In the genomic region with DNA sequence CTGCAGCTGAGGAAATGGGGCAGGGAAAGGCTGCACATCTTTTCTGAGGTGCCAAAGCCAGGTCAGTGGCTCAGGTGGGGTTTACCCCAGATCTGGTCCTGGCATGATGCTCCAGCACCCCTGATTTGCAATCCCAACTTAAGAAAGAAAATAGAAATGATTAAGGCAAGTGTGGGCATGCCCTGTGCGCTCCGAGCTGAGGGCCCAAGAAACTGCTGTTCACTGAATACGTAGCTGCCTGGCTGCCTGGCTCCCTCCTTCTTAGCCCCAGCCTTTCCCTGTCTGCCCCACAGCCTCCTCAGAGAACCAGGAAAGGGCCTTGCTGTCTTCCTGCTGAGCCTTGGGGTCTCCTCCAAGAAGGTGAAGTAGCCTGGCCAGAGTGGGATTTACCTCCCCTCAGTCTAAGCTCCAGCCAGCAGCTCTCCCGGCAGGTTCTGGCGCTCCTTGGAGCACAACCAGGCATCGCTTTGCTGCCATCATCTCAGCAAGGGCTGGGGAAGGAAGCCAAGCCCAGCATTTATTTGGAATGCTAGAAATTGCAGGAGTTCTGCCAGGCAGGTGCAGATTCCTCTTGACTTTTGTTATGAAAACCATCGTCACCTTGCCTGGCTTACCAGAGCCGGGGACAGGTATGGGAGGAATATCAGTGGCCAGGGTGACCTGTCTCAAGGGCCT, we compare ENCODE assay signal across 18 cellular contexts. TPM values are rescaled to one million over a fixed set of nuclear protein-coding genes. Genes with fewer than 3 reads are reported as not detected.
A peak's percentile ranks its signal among the peaks of the same experiment; 100 is the strongest.
DNase-seq lines count a peak whose midpoint lies in the region; ATAC-seq, FAIRE-seq and TF ChIP-seq lines count a peak whose summit lies in the region.
"Had no signal": no experiment of that assay in that cellular context is flagged by ENCODE, and none has a peak within 500 bp of the region (broad histone marks: within the 10 kb centered on the region; RNA-seq: fewer than 3 reads in every experiment).

No MANE protein-coding gene starts in this region.

- 33 to 64% methylated on average over 4 to 8 of the region's 8 CpGs for WGBS in esophagus squamous epithelium, 2 donors
- 81 to 91% (median 85%) methylated on average over 8 of the region's 8 CpGs for WGBS in small intestine, 3 donors

- POLR2A ChIA-PET in CD4-positive, alpha-beta T cell (lab: Charles Lee): interaction anchor here (1.4 kb wide), 1 partner anchor 51 kb away, joined by 4 read pairs; no protein-coding TSS in a partner anchor
- POLR2A ChIA-PET in T-cell (lab: Charles Lee): no interaction called here

- H3K4me3 ChIP-seq in esophagus squamous epithelium (no peak overlapping the region), small intestine (ENCODE audit: low read depth in 1 of 2, low read length in 2 of 2) (no peak overlapping the region), foreskin fibroblast (ENCODE audit: low read depth in 1 of 2, low read length in 2 of 2) (no peak overlapping the region)
- H3K4me3 ChIP-seq: dorsolateral prefrontal cortex had no signal

- no peak overlapping the region for H3K4me3 Mint-ChIP-seq in CD4-positive, alpha-beta T cell
- no peak overlapping the region for H3K4me3 Mint-ChIP-seq in T-cell
- H3K4me3 Mint-ChIP-seq in activated T-helper 2 cell treated with anti-CD3 and anti-CD28 coated beads, Interferon-gamma antibody, Interleukin-2, Interleukin-4, amounts not matched to agents 10 μg/mL and 5 μg/mL and 100 μg/mL, durations not matched to agents 14 hours and 24 hours and 36 hours (ENCODE audit: low read depth): no peak overlapping the region
- H3K4me3 Mint-ChIP-seq: activated B cell treated with CpG ODN at 0.5 μM for 24 hours; CD8-positive, alpha-beta memory T cell; nephron had no signal

- no peaks in the 10 kb centered on the region for H3K9me3 ChIP-seq in CD4-positive, alpha-beta T cell (ENCODE audit: control insufficient read depth, low read length)
- no peaks in the 10 kb centered on the region for H3K9me3 ChIP-seq in esophagus squamous epithelium
- H3K9me3 ChIP-seq in small intestine (ENCODE audit: control insufficient read depth, low read depth): no peaks in the 10 kb centered on the region

- H3K4me1 Mint-ChIP-seq in CD4-positive, alpha-beta T cell (ENCODE audit: low read depth): peaks cover 35% of the 10 kb centered on the region
- peaks cover 19 to 44% (median 20%) of the 10 kb centered on the region in 3 donors for H3K4me1 Mint-ChIP-seq in T-cell
- H3K4me1 Mint-ChIP-seq in activated T-helper 2 cell treated with anti-CD3 and anti-CD28 coated beads, Interferon-gamma antibody, Interleukin-2, Interleukin-4, amounts not matched to agents 10 μg/mL and 5 μg/mL and 100 μg/mL, durations not matched to agents 14 hours and 24 hours and 36 hours (ENCODE audit: low read depth): no peaks in the 10 kb centered on the region
- H3K4me1 Mint-ChIP-seq: activated B cell treated with CpG ODN at 0.5 μM for 24 hours; CD8-positive, alpha-beta memory T cell had no signal

- H3K4me1 ChIP-seq in esophagus squamous epithelium (peaks cover 14 to 56% (median 39%) of the 10 kb centered on the region in 3 donors), small intestine (ENCODE audit: control insufficient read depth in 2 of 2, insufficient read depth in 1 of 2, low read depth in 1 of 2, low read length in 1 of 2) (no peaks in the 10 kb centered on the region)

- H3K27ac Mint-ChIP-seq in CD4-positive, alpha-beta T cell: peak overlapping the region; percentile 39
- peak overlapping the region; percentile 13 to 45 for H3K27ac Mint-ChIP-seq in T-cell
- H3K27ac Mint-ChIP-seq in activated T-helper 2 cell treated with anti-CD3 and anti-CD28 coated beads, Interferon-gamma antibody, Interleukin-2, Interleukin-4, amounts not matched to agents 10 μg/mL and 5 μg/mL and 100 μg/mL, durations not matched to agents 14 hours and 24 hours and 36 hours: no peak overlapping the region
- H3K27ac Mint-ChIP-seq: activated B cell treated with CpG ODN at 0.5 μM for 24 hours; CD8-positive, alpha-beta memory T cell had no signal

- intact Hi-C loops in CD4-positive, alpha-beta T cell (cut with DNase I, micrococcal nuclease): no loop called here
- intact Hi-C loops in esophagus squamous epithelium (cut with DNase I): loop anchor here (5.0 kb wide), 1 partner anchor 131 kb away; a partner anchor contains a TSS
- intact Hi-C loops in activated T-helper 2 cell treated with anti-CD3 and anti-CD28 coated beads, Interferon-gamma antibody, Interleukin-2, Interleukin-4, amounts not matched to agents 10 μg/mL and 5 μg/mL and 100 μg/mL, durations not matched to agents 14 hours and 24 hours and 36 hours (cut with micrococcal nuclease): no loop called here

- H3K36me3 ChIP-seq in esophagus squamous epithelium (no peaks in the 10 kb centered on the region), small intestine (ENCODE audit: control insufficient read depth in 2 of 2, insufficient read depth in 2 of 2, low read length in 2 of 2) (no peaks in the 10 kb centered on the region)

- no peak overlapping the region for H3K27ac ChIP-seq in CD4-positive, alpha-beta T cell (ENCODE audit: low read depth, low read length)
- peak overlapping the region; percentile 21 to 69 (median 52) for H3K27ac ChIP-seq in esophagus squamous epithelium
- no peak overlapping the region for H3K27ac ChIP-seq in small intestine (ENCODE audit: low read depth in 1 of 2, low read length in 1 of 2)

- no peaks in the 10 kb centered on the region for H3K27me3 ChIP-seq in CD4-positive, alpha-beta T cell (ENCODE audit: control insufficient read depth, insufficient read depth, low read length)
- H3K27me3 ChIP-seq in esophagus squamous epithelium (no peaks in the 10 kb centered on the region), small intestine (ENCODE audit: control insufficient read depth in 2 of 2, insufficient read depth in 2 of 2, low read length in 2 of 2) (no peaks in the 10 kb centered on the region)
- H3K27me3 ChIP-seq: dorsolateral prefrontal cortex had no signal

- peaks cover 44% of the 10 kb centered on the region for H3K36me3 Mint-ChIP-seq in CD4-positive, alpha-beta T cell (ENCODE audit: low read depth)
- peaks cover 21% of the 10 kb centered on the region for H3K36me3 Mint-ChIP-seq in T-cell
- H3K36me3 Mint-ChIP-seq in activated T-helper 2 cell treated with anti-CD3 and anti-CD28 coated beads, Interferon-gamma antibody, Interleukin-2, Interleukin-4, amounts not matched to agents 10 μg/mL and 5 μg/mL and 100 μg/mL, durations not matched to agents 14 hours and 24 hours and 36 hours (ENCODE audit: low read depth): no peaks in the 10 kb centered on the region

- FAIRE-seq in small intestine (lab: Jason Lieb, UNC): no peak
- FAIRE-seq: G401.6 had no signal

- H3K27me3 Mint-ChIP-seq in CD4-positive, alpha-beta T cell: no peaks in the 10 kb centered on the region
- H3K27me3 Mint-ChIP-seq in T-cell: no peaks in the 10 kb centered on the region
- H3K27me3 Mint-ChIP-seq in activated T-helper 2 cell treated with anti-CD3 and anti-CD28 coated beads, Interferon-gamma antibody, Interleukin-2, Interleukin-4, amounts not matched to agents 10 μg/mL and 5 μg/mL and 100 μg/mL, durations not matched to agents 14 hours and 24 hours and 36 hours (ENCODE audit: low read depth): peaks cover 18% of the 10 kb centered on the region
- H3K27me3 Mint-ChIP-seq: activated B cell treated with CpG ODN at 0.5 μM for 24 hours; CD8-positive, alpha-beta memory T cell had no signal

- no peaks in the 10 kb centered on the region for H3K9me3 Mint-ChIP-seq in CD4-positive, alpha-beta T cell
- no peaks in the 10 kb centered on the region for H3K9me3 Mint-ChIP-seq in T-cell
- H3K9me3 Mint-ChIP-seq in activated T-helper 2 cell treated with anti-CD3 and anti-CD28 coated beads, Interferon-gamma antibody, Interleukin-2, Interleukin-4, amounts not matched to agents 10 μg/mL and 5 μg/mL and 100 μg/mL, durations not matched to agents 14 hours and 24 hours and 36 hours: no peaks in the 10 kb centered on the region
- H3K9me3 Mint-ChIP-seq: activated B cell treated with CpG ODN at 0.5 μM for 24 hours; CD8-positive, alpha-beta memory T cell; nephron had no signal

- CTCF ChIA-PET in CD4-positive, alpha-beta T cell (lab: Charles Lee): interaction anchor here (0.6 kb wide), 1 partner anchor 37 kb away, joined by 4 read pairs; no protein-coding TSS in a partner anchor
- CTCF ChIA-PET in T-cell (lab: Charles Lee): no interaction called here

- no peak for ATAC-seq in CD4-positive, alpha-beta T cell (ENCODE audit: poor library complexity)
- no peak for ATAC-seq in T-cell (replicated peaks in 1 of 4)

- no peak for DNase-seq in CD4-positive, alpha-beta T cell
- peak; percentile 82 for DNase-seq in NCI-H1105 treated with DMSO at 0.1 percent for 48 hours (lab: John Stamatoyannopoulos, UW)
- DNase-seq in T-cell: no peak
- no peak for DNase-seq in esophagus squamous epithelium (lab: John Stamatoyannopoulos, UW)
- DNase-seq in glomerular visceral epithelial cell (ENCODE audit: extremely low spot score): no peak
- no peak for DNase-seq in activated T-helper 2 cell treated with anti-CD3 and anti-CD28 coated beads, Interferon-gamma antibody, Interleukin-2, Interleukin-4, amounts not matched to agents 10 μg/mL and 5 μg/mL and 100 μg/mL, durations not matched to agents 14 hours and 24 hours and 36 hours (ENCODE audit: low spot score)
- no peak for DNase-seq in small intestine
- DNase-seq in foreskin fibroblast: no peak
- DNase-seq: ACHN; activated B cell treated with CpG ODN at 0.5 μM for 24 hours; activated effector memory CD4-positive, alpha-beta T cell treated with Interleukin-2 at 50 U/mL for 16 hours; CD8-positive, alpha-beta memory T cell; MV-4-11; NCI-H526; SW 1271 had no signal

- no peak for TF ChIP-seq POLR2A in esophagus squamous epithelium (IDR thresholded peaks at IDR 0.05)

- no peak for TF ChIP-seq CTCF in CD4-positive, alpha-beta T cell (IDR thresholded peaks at IDR 0.05)
- no peak for TF ChIP-seq CTCF in esophagus squamous epithelium (IDR thresholded peaks at IDR 0.05)
- no peak for TF ChIP-seq CTCF in foreskin fibroblast (IDR thresholded peaks at IDR 0.05; ENCODE audit: low read depth, low read length)

RNA-seq across cellular contexts. Expression of a gene that starts 51.3 kb away (rescaled TPM):
- total RNA-seq in CD4-positive, alpha-beta T cell: 10 to 100 TPM; 25.3 to 25.7 TPM
- total RNA-seq in T-cell (10 to 100 TPM; 22.4 to 28.9 (median 25.9) TPM), esophagus squamous epithelium (10 to 100 TPM; 19.7 to 34.5 (median 24.5) TPM)
- total RNA-seq in activated T-helper 2 cell treated with anti-CD3 and anti-CD28 coated beads, Interferon-gamma antibody, Interleukin-2, Interleukin-4, amounts not matched to agents 10 μg/mL and 5 μg/mL and 100 μg/mL, durations not matched to agents 14 hours and 24 hours and 36 hours: 8.0 and 8.2 TPM in 2 replicates
- 10 to 100 TPM in 1 of 3 donors, 1 to 10 TPM in 2; 4.7 to 39.2 (median 5.1) TPM for polyA plus RNA-seq in small intestine

Comparison
In these comparisons a context has a peak if more than half of its experiments do, and no peak if none do; other contexts are left out.
1. H3K27ac ChIP-seq: peak in esophagus squamous epithelium (4 of 4); none in CD4-positive, alpha-beta T cell (single experiment) and small intestine (0 of 2).